ENCODE assay signal across 9 cellular contexts in genomic region chr1:29453502-29454240, GRCh38.
A peak's percentile ranks its signal among the peaks of the same experiment; 100 is the strongest.
DNase-seq lines count a peak whose midpoint lies in the region; ATAC-seq and TF ChIP-seq lines count a peak whose summit lies in the region.
"Had no signal": no experiment of that assay in that cellular context is flagged by ENCODE, and none has a peak within 500 bp of the region (broad histone marks: within the 10 kb centered on the region; RNA-seq: fewer than 3 reads in every experiment).

No MANE protein-coding gene starts in this region.

- ATAC-seq in HG02970 (IDR thresholded peaks at IDR 0.05; ENCODE audit: low FRiP score, unreplicated experiment) (no peak), GM21423 (IDR thresholded peaks at IDR 0.05; ENCODE audit: unreplicated experiment) (no peak), HG03354 (IDR thresholded peaks at IDR 0.05; ENCODE audit: poor library complexity, severe bottlenecking, unreplicated experiment) (no peak)

- H3K36me3 Mint-ChIP-seq in chondrocyte (ENCODE audit: low read depth) = peaks cover 3% of the 10 kb centered on the region
- no peaks in the 10 kb centered on the region for H3K36me3 Mint-ChIP-seq in mesothelial cell of epicardium
- H3K36me3 Mint-ChIP-seq: activated naive CD8-positive, alpha-beta T cell treated with anti-CD3 and anti-CD28 coated beads, Interleukin-2, amount 10 ng/mL, durations not matched to agents 7 days and 5 days had no signal

- H3K4me1 Mint-ChIP-seq in chondrocyte (ENCODE audit: low read depth) (no peaks in the 10 kb centered on the region), mesothelial cell of epicardium (peaks cover 4% of the 10 kb centered on the region)
- H3K4me1 Mint-ChIP-seq: activated naive CD8-positive, alpha-beta T cell treated with anti-CD3 and anti-CD28 coated beads, Interleukin-2, amount 10 ng/mL, durations not matched to agents 7 days and 5 days had no signal

- peak; percentile 57 for DNase-seq in activated effector memory CD4-positive, alpha-beta T cell treated with anti-CD3 and anti-CD28 coated beads, Interleukin-2, amount 50 U/mL, for 16 hours
- no peak for DNase-seq in activated effector memory CD4-positive, alpha-beta T cell treated with Interleukin-2 at 50 U/mL for 16 hours
- peak; percentile 24 for DNase-seq in NCI-H460 (ENCODE audit: extremely low read depth, low read depth)
- DNase-seq in chondrocyte (ENCODE audit: low spot score) = peak; percentile 69
- DNase-seq in mesothelial cell of epicardium (ENCODE audit: low spot score in 2 of 2, unreplicated experiment in 2 of 2) = no peak
- DNase-seq: activated naive CD8-positive, alpha-beta T cell treated with anti-CD3 and anti-CD28 coated beads, Interleukin-2, amount 10 ng/mL, durations not matched to agents 7 days and 5 days had no signal

- H3K27ac Mint-ChIP-seq in chondrocyte (ENCODE audit: unreplicated experiment) (no peak overlapping the region), mesothelial cell of epicardium (no peak overlapping the region)
- H3K27ac Mint-ChIP-seq: activated naive CD8-positive, alpha-beta T cell treated with anti-CD3 and anti-CD28 coated beads, Interleukin-2, amount 10 ng/mL, durations not matched to agents 7 days and 5 days had no signal

- H3K9me3 Mint-ChIP-seq in chondrocyte (ENCODE audit: low read depth) = peaks cover 8% of the 10 kb centered on the region
- H3K9me3 Mint-ChIP-seq in mesothelial cell of epicardium = peaks cover 3% of the 10 kb centered on the region
- H3K9me3 Mint-ChIP-seq: activated naive CD8-positive, alpha-beta T cell treated with anti-CD3 and anti-CD28 coated beads, Interleukin-2, amount 10 ng/mL, durations not matched to agents 7 days and 5 days had no signal

- H3K27me3 Mint-ChIP-seq in chondrocyte (ENCODE audit: low read depth) (peaks cover 13% of the 10 kb centered on the region), mesothelial cell of epicardium (ENCODE audit: low read depth) (peaks cover 31% of the 10 kb centered on the region)

- H3K4me3 Mint-ChIP-seq in chondrocyte (ENCODE audit: unreplicated experiment) (no peak overlapping the region), mesothelial cell of epicardium (no peak overlapping the region)
- H3K4me3 Mint-ChIP-seq: activated naive CD8-positive, alpha-beta T cell treated with anti-CD3 and anti-CD28 coated beads, Interleukin-2, amount 10 ng/mL, durations not matched to agents 7 days and 5 days had no signal

- TF ChIP-seq CTCF in chondrocyte (IDR thresholded peaks at IDR 0.05) (peak; percentile 68), mesothelial cell of epicardium (IDR thresholded peaks at IDR 0.05; ENCODE audit: unreplicated experiment) (peak; percentile 27)

Comparison
In these comparisons a context has a peak if more than half of its experiments do, and no peak if none do; other contexts are left out.
1. DNase-seq: peak in activated effector memory CD4-positive, alpha-beta T cell treated with anti-CD3 and anti-CD28 coated beads, Interleukin-2, amount 50 U/mL, for 16 hours (single experiment), NCI-H460 (single experiment) and chondrocyte (single experiment); none in activated effector memory CD4-positive, alpha-beta T cell treated with Interleukin-2 at 50 U/mL for 16 hours (single experiment) and mesothelial cell of epicardium (0 of 2).